8 cellular contexts compared by ENCODE assay signal in the genomic region with DNA sequence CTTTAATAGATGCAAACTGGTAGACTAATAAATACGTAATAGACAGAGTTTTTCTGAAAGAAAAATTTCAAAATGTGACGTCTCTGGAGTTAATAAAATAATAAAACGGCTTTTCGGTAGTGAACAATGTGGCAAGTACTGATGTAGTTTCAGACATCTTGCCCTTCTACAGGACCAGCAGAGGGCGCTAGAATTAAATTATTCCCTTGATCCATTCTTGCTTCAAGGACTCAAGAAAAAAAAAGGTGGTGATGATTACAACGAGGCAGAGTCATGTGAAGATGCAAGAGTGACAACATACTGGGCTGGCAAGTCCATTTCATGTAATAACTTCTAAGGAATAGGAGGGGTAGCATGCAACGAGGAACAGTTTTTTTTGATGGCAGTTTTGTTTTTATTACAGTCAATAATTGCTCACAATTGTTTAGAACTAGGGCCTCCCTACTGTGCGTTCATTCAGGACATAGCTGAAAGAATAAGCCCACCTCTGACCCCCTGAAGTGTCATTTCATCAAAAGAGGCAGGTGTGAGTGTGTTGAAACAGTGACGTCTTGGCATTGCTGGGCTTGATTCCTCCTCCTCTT.
DNase-seq lines count a peak whose midpoint lies in the region; ATAC-seq, FAIRE-seq and TF ChIP-seq lines count a peak whose summit lies in the region.

No MANE protein-coding gene starts in this region.

- no peaks in the 10 kb centered on the region for H3K27me3 Mint-ChIP-seq in MCF 10A (ENCODE audit: insufficient read depth, unreplicated experiment)
- H3K27me3 Mint-ChIP-seq in stimulated activated naive B cell treated with anti-CD40 and anti-IgM and Interleukin-4, amounts not matched to agents 10 μg/mL and 1 μg/mL and 100 μg/mL, for 72 hours, result peaks cover 6 to 23% of the 10 kb centered on the region in 2 donors

- DNase-seq in DND-41, result peak; percentile 24
- DNase-seq in HT1080 (ENCODE audit: low read depth), result peak; percentile 45
- peak; percentile 66 for DNase-seq in NCI-H774 (lab: John Stamatoyannopoulos, UW)
- DNase-seq in MCF 10A (ENCODE audit: unreplicated experiment), result peak; percentile 17
- peak; percentile 35 for DNase-seq in keratinocyte (ENCODE audit: low read depth, low spot score)
- no peak for DNase-seq in stimulated activated naive B cell treated with anti-CD40 and anti-IgM and Interleukin-4, amounts not matched to agents 10 μg/mL and 1 μg/mL and 100 μg/mL, for 72 hours

- intact Hi-C loops in MCF 10A (cut with micrococcal nuclease), result loop anchor here (1.0 to 5.0 kb wide), 4 partner anchors 308 to 665 kb away; no protein-coding TSS in a partner anchor

- ATAC-seq in DND-41 (ENCODE audit: insufficient read depth, low read depth), result peak; percentile 59; the same call in 2 of the 3 replicates
- ATAC-seq in stimulated activated naive B cell treated with anti-CD40 and anti-IgM and Interleukin-4, amounts not matched to agents 10 μg/mL and 1 μg/mL and 100 μg/mL, for 72 hours (replicated peaks), result peak; percentile 64 to 65
- no peak for ATAC-seq in GM21717 (IDR thresholded peaks at IDR 0.05; ENCODE audit: unreplicated experiment)
- ATAC-seq in HG02852 (IDR thresholded peaks at IDR 0.05; ENCODE audit: unreplicated experiment), result no peak

- H3K27ac ChIP-seq in DND-41 (ENCODE audit: low read length) (no peak overlapping the region), keratinocyte (ENCODE audit: control insufficient read depth, insufficient read depth, low read length) (no peak overlapping the region)

- no peak for FAIRE-seq in keratinocyte (lab: Jason Lieb, UNC)

- no peak overlapping the region for H3K27ac Mint-ChIP-seq in MCF 10A (ENCODE audit: low read depth, unreplicated experiment)
- no peak overlapping the region for H3K27ac Mint-ChIP-seq in stimulated activated naive B cell treated with anti-CD40 and anti-IgM and Interleukin-4, amounts not matched to agents 10 μg/mL and 1 μg/mL and 100 μg/mL, for 72 hours

- H3K79me2 ChIP-seq in DND-41 (ENCODE audit: insufficient read depth, low read length) (no peaks in the 10 kb centered on the region), keratinocyte (ENCODE audit: control insufficient read depth, insufficient read depth, low read length) (no peaks in the 10 kb centered on the region)

- H4K20me1 ChIP-seq in DND-41 (ENCODE audit: insufficient read depth, low read length) (no peaks in the 10 kb centered on the region), keratinocyte (ENCODE audit: control insufficient read depth, extremely low read depth, insufficient read depth, low read length) (no peaks in the 10 kb centered on the region)

- H3K27me3 ChIP-seq in DND-41 (ENCODE audit: insufficient read depth, low read length, poor library complexity) (no peaks in the 10 kb centered on the region), keratinocyte (ENCODE audit: control insufficient read depth, extremely low read depth, insufficient read depth, low read length) (no peaks in the 10 kb centered on the region)

- H2AFZ ChIP-seq in DND-41 (ENCODE audit: low read depth, low read length) (no peak overlapping the region), keratinocyte (ENCODE audit: control insufficient read depth, low read length) (no peak overlapping the region)

- CTCF ChIA-PET in MCF 10A (lab: Yijun Ruan, JAX), result interaction anchor here (0.6 to 4.9 kb wide), 7 partner anchors 13 to 567 kb away, joined by 3 to 21 read pairs (median 3); no protein-coding TSS in a partner anchor

- no peaks in the 10 kb centered on the region for H3K9me3 Mint-ChIP-seq in MCF 10A (ENCODE audit: unreplicated experiment)
- peaks cover 0 to 3% of the 10 kb centered on the region in 2 donors for H3K9me3 Mint-ChIP-seq in stimulated activated naive B cell treated with anti-CD40 and anti-IgM and Interleukin-4, amounts not matched to agents 10 μg/mL and 1 μg/mL and 100 μg/mL, for 72 hours

- H3K4me1 Mint-ChIP-seq in MCF 10A (ENCODE audit: insufficient read depth, unreplicated experiment), result no peaks in the 10 kb centered on the region
- peaks cover 0 to 2% of the 10 kb centered on the region in 2 donors for H3K4me1 Mint-ChIP-seq in stimulated activated naive B cell treated with anti-CD40 and anti-IgM and Interleukin-4, amounts not matched to agents 10 μg/mL and 1 μg/mL and 100 μg/mL, for 72 hours

- no peak overlapping the region for H3K4me3 ChIP-seq in DND-41 (ENCODE audit: low read depth in 1 of 2, low read length in 2 of 2)
- H3K4me3 ChIP-seq in keratinocyte (ENCODE audit: control insufficient read depth in 2 of 3, extremely low read depth in 1 of 3, insufficient read depth in 2 of 3, low read depth in 1 of 3, low read length in 3 of 3), result no peak overlapping the region

- H3K36me3 ChIP-seq in DND-41 (ENCODE audit: insufficient read depth, low read length), result no peaks in the 10 kb centered on the region
- no peaks in the 10 kb centered on the region for H3K36me3 ChIP-seq in keratinocyte (ENCODE audit: control insufficient read depth in 2 of 2, extremely low read depth in 1 of 2, insufficient read depth in 2 of 2, low read length in 2 of 2)

- H3K4me1 ChIP-seq in DND-41 (ENCODE audit: insufficient read depth, low read length), result no peaks in the 10 kb centered on the region
- H3K4me1 ChIP-seq in keratinocyte (ENCODE audit: control insufficient read depth, extremely low read depth, insufficient read depth, low read length), result no peaks in the 10 kb centered on the region

- no peaks in the 10 kb centered on the region for H3K36me3 Mint-ChIP-seq in MCF 10A (ENCODE audit: insufficient read depth, unreplicated experiment)
- no peaks in the 10 kb centered on the region for H3K36me3 Mint-ChIP-seq in stimulated activated naive B cell treated with anti-CD40 and anti-IgM and Interleukin-4, amounts not matched to agents 10 μg/mL and 1 μg/mL and 100 μg/mL, for 72 hours

- H3K9me3 ChIP-seq in DND-41 (ENCODE audit: insufficient read depth, low read length, severe bottlenecking) (no peaks in the 10 kb centered on the region), keratinocyte (ENCODE audit: control insufficient read depth, low read depth, low read length) (no peaks in the 10 kb centered on the region)

- dilution Hi-C loops in keratinocyte (cut with MboI; ENCODE audit: extremely low pct_ligation_motif_present, low sequenced_read_pairs), result no loop called here

- no peak overlapping the region for H3K4me3 Mint-ChIP-seq in MCF 10A (ENCODE audit: unreplicated experiment)
- H3K4me3 Mint-ChIP-seq in stimulated activated naive B cell treated with anti-CD40 and anti-IgM and Interleukin-4, amounts not matched to agents 10 μg/mL and 1 μg/mL and 100 μg/mL, for 72 hours, result no peak overlapping the region

- BruUV-seq in MCF 10A (replicated peaks; lab: Mats Ljungman, UMichigan), result no TSS peak

- TF ChIP-seq CTCF in DND-41 (IDR thresholded peaks at IDR 0.05; ENCODE audit: borderline replicate concordance, extremely low read depth, low read length, poor library complexity, severe bottlenecking) (peak; percentile 75), MCF 10A (IDR thresholded peaks at IDR 0.05; ENCODE audit: unreplicated experiment) (peak; percentile 55), keratinocyte (optimal IDR thresholded peaks at IDR 0.05 in 1 of 3, IDR thresholded peaks at IDR 0.05 in 1 of 3, conservative IDR thresholded peaks at IDR 0.05 in 1 of 3; ENCODE audit: extremely low read depth in 1 of 3, insufficient read depth in 2 of 3, low read length in 3 of 3) (peak; percentile 41 to 64 (median 63))

- no peak overlapping the region for H3K4me2 ChIP-seq in DND-41 (ENCODE audit: insufficient read depth, low read length)
- H3K4me2 ChIP-seq in keratinocyte (ENCODE audit: control insufficient read depth, extremely low read depth, insufficient read depth, low read depth, low read length), result no peak overlapping the region

- POLR2A ChIA-PET in MCF 10A (lab: Yijun Ruan, JAX), result no interaction called here

- H3K9ac ChIP-seq in DND-41 (ENCODE audit: low read depth, low read length), result no peak overlapping the region
- H3K9ac ChIP-seq in keratinocyte (ENCODE audit: control insufficient read depth, extremely low read depth, insufficient read depth, low read length), result no peak overlapping the region

- H3K9me1 ChIP-seq in keratinocyte (ENCODE audit: control insufficient read depth, extremely low read depth, insufficient read depth, low read length), result no peaks in the 10 kb centered on the region

Comparison
In these comparisons a context has a peak if more than half of its experiments do, and no peak if none do; other contexts are left out.
1. ATAC-seq: peak in DND-41 (single experiment) and stimulated activated naive B cell treated with anti-CD40 and anti-IgM and Interleukin-4, amounts not matched to agents 10 μg/mL and 1 μg/mL and 100 μg/mL, for 72 hours (2 of 2); none in GM21717 (single experiment) and HG02852 (single experiment).
2. Peak in every context shown above with its lines, with median percentiles within 50 percentile points of each other: CTCF ChIP-seq.